8 cellular contexts compared by ENCODE assay signal in genomic region chr6:32189742-32190053, GRCh38. TPM values are rescaled to one million over a fixed set of nuclear protein-coding genes. Genes with fewer than 3 reads are reported as not detected.
DNase-seq lines count a peak whose midpoint lies in the region; ATAC-seq and TF ChIP-seq lines count a peak whose summit lies in the region.

No MANE protein-coding gene starts in this region.

- POLR2A ChIA-PET in RWPE1 (lab: Yijun Ruan, JAX; ENCODE audit: low non-redundant PET), result no interaction called here

- CTCF ChIA-PET in RWPE1 (lab: Yijun Ruan, JAX), result no interaction called here

- peak overlapping the region; percentile 96 to 98 for H3K4me3 Mint-ChIP-seq in CD14-positive monocyte
- H3K4me3 Mint-ChIP-seq in neural crest cell, result peak overlapping the region; percentile 92

- H3K27me3 Mint-ChIP-seq in CD14-positive monocyte (ENCODE audit: low read depth in 3 of 3) (peaks cover 0 to 2% (median 1%) of the 10 kb centered on the region in 3 donors), neural crest cell (ENCODE audit: low read depth) (no peaks in the 10 kb centered on the region)

- TF ChIP-seq CTCF in CD14-positive monocyte (IDR thresholded peaks at IDR 0.05) (no peak), RWPE1 (conservative IDR thresholded peaks at IDR 0.05; ENCODE audit: low read depth) (no peak), epithelial cell of proximal tubule (conservative IDR thresholded peaks at IDR 0.05; ENCODE audit: low read depth, low read length) (no peak), neural crest cell (conservative IDR thresholded peaks at IDR 0.05) (no peak)

- peak overlapping the region; percentile 88 for H3K27ac ChIP-seq in RWPE1

- intact Hi-C loops in CD14-positive monocyte (cut with micrococcal nuclease), result loop anchor here in 1 of 2 donors (5.0 kb wide), 1 partner anchor 57 kb away; the partner anchor contains the start of gene FKBPL

- ATAC-seq in HG03095 (IDR thresholded peaks at IDR 0.05; ENCODE audit: unreplicated experiment), result no peak

- peak overlapping the region; percentile 85 to 97 (median 93) for H3K27ac Mint-ChIP-seq in CD14-positive monocyte
- peak overlapping the region; percentile 97 for H3K27ac Mint-ChIP-seq in neural crest cell (ENCODE audit: unreplicated experiment)

- peaks cover 39 to 54% of the 10 kb centered on the region in 2 donors for H3K36me3 Mint-ChIP-seq in CD14-positive monocyte
- H3K36me3 Mint-ChIP-seq in neural crest cell (ENCODE audit: low read depth), result peaks cover 11% of the 10 kb centered on the region

- no peak for DNase-seq in CD14-positive monocyte (ENCODE audit: low spot score)
- no peak for DNase-seq in RWPE1 (ENCODE audit: low spot score)
- DNase-seq in epithelial cell of proximal tubule (ENCODE audit: low read depth), result no peak
- no peak for DNase-seq in neural crest cell (ENCODE audit: low read depth, low spot score)
- no peak for DNase-seq in H4 (ENCODE audit: low spot score)
- no peak for DNase-seq in NCI-H1417 (lab: John Stamatoyannopoulos, UW)
- no peak for DNase-seq in NCI-H2107 (lab: John Stamatoyannopoulos, UW)

- no peaks in the 10 kb centered on the region for H3K9me3 Mint-ChIP-seq in CD14-positive monocyte
- no peaks in the 10 kb centered on the region for H3K9me3 Mint-ChIP-seq in neural crest cell

- H3K4me1 Mint-ChIP-seq in CD14-positive monocyte (peaks cover 73% of the 10 kb centered on the region), neural crest cell (peaks cover 71% of the 10 kb centered on the region)

- H3K4me3 ChIP-seq in epithelial cell of proximal tubule (ENCODE audit: low read depth, low read length), result peak overlapping the region; percentile 82

RNA-seq across cellular contexts. Expression of gene PBX2, which starts 0.3 kb away (rescaled TPM):
- polyA plus RNA-seq in CD14-positive monocyte, result 1 to 10 TPM; 1.9 to 4.0 TPM
- 38.3 and 44.5 TPM in 2 replicates for total RNA-seq in epithelial cell of proximal tubule
- 205 and 206 TPM in 2 replicates for total RNA-seq in neural crest cell
- total RNA-seq in H4 (2014; rRNA removed; shearing (Covaris generic)), result 14.3 and 17.4 TPM in 2 replicates

RNA-seq across cellular contexts. Expression of gene GPSM3, which starts 2.7 kb away (rescaled TPM):
- 100 to 1,000 TPM in 1 of 2 donors, 10 to 100 TPM in 1; 86.1 to 101 TPM for polyA plus RNA-seq in CD14-positive monocyte
- total RNA-seq in epithelial cell of proximal tubule (15.7 and 17.8 TPM in 2 replicates), neural crest cell (7.3 and 8.0 TPM in 2 replicates)
- 3.2 and 3.9 TPM in 2 replicates for total RNA-seq in H4 (2014; rRNA removed; shearing (Covaris generic))

RNA-seq across cellular contexts. Expression of gene AGER, which starts 5.6 kb away (rescaled TPM):
- under 1 TPM in 1 of 2 donors, not detected in 1; 0.60 TPM for polyA plus RNA-seq in CD14-positive monocyte
- total RNA-seq in epithelial cell of proximal tubule (0.80 and 1.4 TPM in 2 replicates), neural crest cell (25.7 and 26.0 TPM in 2 replicates)
- total RNA-seq in H4 (2014; rRNA removed; shearing (Covaris generic)), result 0.41 TPM in 1 of 2 replicates, not detected in the other

RNA-seq across cellular contexts. Expression of gene RNF5, which starts 11.5 kb away (rescaled TPM):
- polyA plus RNA-seq in CD14-positive monocyte, result 100 to 1,000 TPM in 1 of 2 donors, 10 to 100 TPM in 1; 83.5 to 108 TPM
- total RNA-seq in epithelial cell of proximal tubule (66.6 and 79.9 TPM in 2 replicates), neural crest cell (60.2 and 60.7 TPM in 2 replicates)
- total RNA-seq in H4 (2014; rRNA removed; shearing (Covaris generic)), result 55.7 and 56.9 TPM in 2 replicates

RNA-seq across cellular contexts. Expression of gene AGPAT1, which starts 13.8 kb away (rescaled TPM):
- 10 to 100 TPM in 1 of 2 donors, 1 to 10 TPM in 1; 9.9 to 11.3 TPM for polyA plus RNA-seq in CD14-positive monocyte
- total RNA-seq in epithelial cell of proximal tubule (57.1 and 72.2 TPM in 2 replicates), neural crest cell (88.9 and 92.9 TPM in 2 replicates)
- total RNA-seq in H4 (2014; rRNA removed; shearing (Covaris generic)), result 45.6 and 51.3 TPM in 2 replicates

Comparison
In these comparisons a context has a peak if more than half of its experiments do, and no peak if none do; other contexts are left out.
1. RNA of gene AGER, which starts 5.6 kb away (total RNA-seq): 25.7 to 26.0 TPM in neural crest cell; 0.80 to 1.4 TPM in epithelial cell of proximal tubule and 0.41 TPM in H4; every median in the first group is over 10 times any median in the second.